Comparison of ENCODE assay signal across 13 cellular contexts in the genomic region with DNA sequence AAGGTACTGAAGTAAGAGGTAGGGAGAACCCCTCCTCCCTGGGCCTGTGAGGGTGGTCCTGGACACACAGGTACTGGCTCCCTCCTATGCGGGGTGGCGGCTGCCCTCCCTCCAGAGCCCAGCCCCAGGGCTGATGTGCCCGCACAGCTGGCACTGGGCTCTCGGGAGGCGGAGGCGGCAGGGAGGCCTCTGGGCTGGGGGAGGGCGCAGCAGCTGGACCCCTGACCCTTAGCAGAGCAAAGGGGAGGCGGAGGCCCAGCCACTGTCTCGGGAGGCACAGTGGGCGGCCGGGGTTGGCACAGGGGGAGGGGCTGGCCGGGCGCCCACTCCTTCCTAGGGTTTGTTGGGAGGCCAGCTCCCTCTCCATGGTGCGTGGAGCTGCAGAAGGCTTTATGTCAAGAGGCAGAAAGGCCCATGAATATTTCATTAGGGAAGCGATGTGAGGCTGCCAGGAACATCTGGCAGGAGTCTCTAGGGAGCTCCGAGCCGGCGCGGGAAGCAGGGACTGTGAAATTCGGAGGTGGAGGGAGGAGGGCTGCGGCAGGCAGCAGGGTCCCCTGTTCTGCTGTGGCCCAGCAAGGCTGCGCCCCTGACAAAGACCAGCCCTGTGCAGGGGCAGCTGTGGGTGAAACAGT. TPM values are rescaled to one million over a fixed set of nuclear protein-coding genes. Genes with fewer than 3 reads are reported as not detected.
A peak's percentile ranks its signal among the peaks of the same experiment; 100 is the strongest.
DNase-seq lines count a peak whose midpoint lies in the region; ATAC-seq and TF ChIP-seq lines count a peak whose summit lies in the region.
"Had no signal": no experiment of that assay in that cellular context is flagged by ENCODE, and none has a peak within 500 bp of the region (broad histone marks: within the 10 kb centered on the region; RNA-seq: fewer than 3 reads in every experiment).

No MANE protein-coding gene starts in this region.

- peaks cover 2% of the 10 kb centered on the region for H3K27me3 Mint-ChIP-seq in H9 (ENCODE audit: low read depth)

- no peaks in the 10 kb centered on the region for H3K79me1 ChIP-seq in H9 (ENCODE audit: insufficient read depth, low read depth, low read length, poor library complexity, severe bottlenecking)

- H3K36me3 ChIP-seq in left ventricle myocardium inferior (no peaks in the 10 kb centered on the region), spleen (no peaks in the 10 kb centered on the region)
- H3K36me3 ChIP-seq: MG63, suprapubic skin had no signal

- no peak overlapping the region for H4K5ac ChIP-seq in H9 (ENCODE audit: insufficient read length, low read depth, low read length)

- H3K9me3 ChIP-seq in H9 (ENCODE audit: control insufficient read depth, low read depth, low read length) (no peaks in the 10 kb centered on the region), left ventricle myocardium inferior (replicated peaks) (no peaks in the 10 kb centered on the region), spleen (no peaks in the 10 kb centered on the region)
- H3K9me3 ChIP-seq: MG63, suprapubic skin had no signal

- peak overlapping the region; percentile 56 for H4K91ac ChIP-seq in H9 (ENCODE audit: insufficient read length, low read depth, low read length)

- H3K56ac ChIP-seq in H9 (ENCODE audit: insufficient read length, low read depth, low read length): no peak overlapping the region

- H3K27me3 ChIP-seq in H9 (ENCODE audit: insufficient read depth, low read length): no peaks in the 10 kb centered on the region
- peaks cover 100% of the 10 kb centered on the region for H3K27me3 ChIP-seq in left ventricle myocardium inferior (ENCODE audit: low read depth)
- peaks cover 0 to 83% (median 9%) of the 10 kb centered on the region in 7 donors for H3K27me3 ChIP-seq in spleen (replicated peaks in 1 of 7)

- TF ChIP-seq CTCF in H9 (conservative IDR thresholded peaks at IDR 0.05) (no peak), left ventricle myocardium inferior (IDR thresholded peaks at IDR 0.05; ENCODE audit: borderline replicate concordance) (no peak), spleen (IDR thresholded peaks at IDR 0.05 in 8 of 11, conservative IDR thresholded peaks at IDR 0.05 in 3 of 11) (no peak)

- no peak for ATAC-seq in GM21360 (IDR thresholded peaks at IDR 0.05; ENCODE audit: unreplicated experiment)

- H3K18ac ChIP-seq in H9 (ENCODE audit: insufficient read length, low read depth, low read length): no peak overlapping the region

- H3K36me3 Mint-ChIP-seq in H9 (ENCODE audit: insufficient read depth in 1 of 3, low read depth in 3 of 3): no peaks in the 10 kb centered on the region

- no peak overlapping the region for H3K4ac ChIP-seq in H9 (ENCODE audit: low read depth, low read length)

- H3K4me3 Mint-ChIP-seq in H9: no peak overlapping the region
- H3K4me3 Mint-ChIP-seq: activated naive CD4-positive, alpha-beta T cell treated with anti-CD3 and anti-CD28 coated beads for 36 hours had no signal

- no peak overlapping the region for H2AK5ac ChIP-seq in H9 (ENCODE audit: insufficient read length, low read length)

- no peak overlapping the region for H3K27ac Mint-ChIP-seq in H9
- H3K27ac Mint-ChIP-seq: activated naive CD4-positive, alpha-beta T cell treated with anti-CD3 and anti-CD28 coated beads for 36 hours had no signal

- no peaks in the 10 kb centered on the region for H3K79me2 ChIP-seq in H9 (ENCODE audit: insufficient read depth, low read length)

- no peak overlapping the region for H2BK15ac ChIP-seq in H9 (ENCODE audit: low read depth, low read length)

- H2BK20ac ChIP-seq in H9 (ENCODE audit: low read depth, low read length, poor library complexity, severe bottlenecking): no peak overlapping the region

- H2BK120ac ChIP-seq in H9 (ENCODE audit: low read depth, low read length, poor library complexity, severe bottlenecking): no peak overlapping the region

- H3T11ph ChIP-seq in H9 (ENCODE audit: low read length): no peak overlapping the region

- H2AFZ ChIP-seq in H9 (ENCODE audit: low read length): no peak overlapping the region

- no peak overlapping the region for H2BK12ac ChIP-seq in H9 (ENCODE audit: insufficient read length, low read depth, low read length)

- peaks cover 2 to 6% of the 10 kb centered on the region in 2 experiments; a peak in 2 of 4 replicates for H3K4me1 Mint-ChIP-seq in H9

- intact Hi-C loops in left ventricle myocardium inferior (cut with micrococcal nuclease) (no loop called here), spleen (cut with DNase I; ENCODE audit: low total_unique reads) (no loop called here)

- H4K20me1 ChIP-seq in H9 (ENCODE audit: control insufficient read depth, insufficient read depth, insufficient read length): no peaks in the 10 kb centered on the region

- H4K8ac ChIP-seq in H9 (replicated peaks; ENCODE audit: insufficient read length, low read depth, low read length): no peak overlapping the region

- no peak overlapping the region for H3K23ac ChIP-seq in H9 (ENCODE audit: insufficient read length, low read depth, low read length)

- H3K9me3 Mint-ChIP-seq in H9: peaks cover 3 to 4% of the 10 kb centered on the region in 2 experiments; a peak in 3 of 5 replicates
- H3K9me3 Mint-ChIP-seq: activated naive CD4-positive, alpha-beta T cell treated with anti-CD3 and anti-CD28 coated beads for 36 hours had no signal

- no peak for TF ChIP-seq POLR2A in spleen (IDR thresholded peaks at IDR 0.05)

- in situ Hi-C loops in G401 (cut with HindIII; ENCODE audit: low sequenced_read_pairs): no loop called here

- no peak overlapping the region for H3K9ac ChIP-seq in H9 (ENCODE audit: extremely low read depth, insufficient read length, low read length)

- H3K4me3 ChIP-seq in left ventricle myocardium inferior (no peak overlapping the region), spleen (no peak overlapping the region)
- H3K4me3 ChIP-seq: MG63, smooth muscle cell, suprapubic skin had no signal

- DNase-seq in H9: no peak
- DNase-seq in NCI-H524 (lab: John Stamatoyannopoulos, UW): peak; percentile 94 to 96
- peak; percentile 12 for DNase-seq in left ventricle myocardium inferior
- peak; percentile 61 for DNase-seq in spleen
- no peak for DNase-seq in T-helper 9 cell
- DNase-seq in G401 (ENCODE audit: low spot score): no peak
- DNase-seq: activated naive CD4-positive, alpha-beta T cell treated with anti-CD3 and anti-CD28 coated beads for 36 hours; central memory CD4-positive, alpha-beta T cell; MG63; NCI-H510A treated with DMSO at 0.1 percent for 48 hours had no signal

- WGBS in H9 (ENCODE audit: extremely low coverage, insufficient read length, low lambda C conversion rate): no CpG with 5 or more reads among the region's 22 CpGs
- WGBS in spleen, 5 donors: 69 to 85% (median 74%) methylated on average over 11 to 22 of the region's 22 CpGs

- H3K14ac ChIP-seq in H9 (ENCODE audit: insufficient read depth, low read length): no peak overlapping the region; the same call in 1 of the 2 replicates

- H2BK5ac ChIP-seq in H9 (ENCODE audit: insufficient read length, low read length): no peak overlapping the region

- no peak overlapping the region for H3K4me2 ChIP-seq in H9 (ENCODE audit: insufficient read depth, insufficient read length, low read length)
- H3K4me2 ChIP-seq: smooth muscle cell had no signal

- H3K27ac ChIP-seq in H9 (ENCODE audit: insufficient read length, low read depth, low read length) (no peak overlapping the region), left ventricle myocardium inferior (replicated peaks) (no peak overlapping the region), spleen (no peak overlapping the region)
- H3K27ac ChIP-seq: suprapubic skin had no signal

- H3K4me1 ChIP-seq in H9 (ENCODE audit: insufficient read depth, low read length) (no peaks in the 10 kb centered on the region), left ventricle myocardium inferior (no peaks in the 10 kb centered on the region), spleen (peaks cover 0 to 27% (median 6%) of the 10 kb centered on the region in 6 donors)

- H3K23me2 ChIP-seq in H9 (ENCODE audit: insufficient read length, low read depth, low read length, poor library complexity, severe bottlenecking): no peaks in the 10 kb centered on the region

RNA-seq across cellular contexts. Expression of a gene that starts 44.1 kb away (rescaled TPM):
- total RNA-seq in H9 (2021) (22.3 and 31.3 TPM in 2 replicates), left ventricle myocardium inferior (16.7 TPM), spleen (10 to 100 TPM; 39.9 to 68.1 (median 50.0) TPM)
- polyA plus RNA-seq in spleen: 10 to 100 TPM; 35.4 to 50.2 (median 45.9) TPM
- total RNA-seq in G401 (2014; rRNA removed; shearing (Covaris generic)): 38.0 and 38.7 TPM in 2 replicates

Comparison
In these comparisons a context has a peak if more than half of its experiments do, and no peak if none do; other contexts are left out.
1. DNase-seq: peak in NCI-H524 (2 of 2), left ventricle myocardium inferior (single experiment) and spleen (single experiment); none in H9 (single experiment), T-helper 9 cell (single experiment) and G401 (single experiment).